In the genomic region with DNA sequence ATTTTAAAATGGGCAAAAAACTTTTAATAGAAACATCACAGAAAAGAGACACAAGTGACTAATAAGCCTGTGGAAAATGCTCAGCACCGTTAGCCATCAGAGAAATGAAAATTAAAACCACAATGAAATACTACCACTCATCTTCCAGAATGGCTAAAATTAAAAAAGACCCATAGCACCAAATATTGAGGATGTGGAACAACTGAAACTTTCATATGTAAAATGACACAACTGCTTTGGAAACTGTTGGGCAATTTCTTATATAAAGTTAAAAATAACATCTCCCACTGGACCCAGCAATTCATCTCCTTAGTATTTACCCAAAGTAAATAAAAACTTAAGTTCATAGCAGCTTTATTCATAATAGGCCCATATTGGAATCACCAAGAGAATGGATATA, we compare ENCODE assay signal across 20 cellular contexts.
"Had no signal": no experiment of that assay in that cellular context is flagged by ENCODE, and none has a peak within 500 bp of the region (broad histone marks: within the 10 kb centered on the region; RNA-seq: fewer than 3 reads in every experiment).

No MANE protein-coding gene starts in this region.

- H3K4me3 ChIP-seq: gastrocnemius medialis, smooth muscle cell, stomach, transverse colon had no signal

- H3K9ac ChIP-seq: parathyroid adenoma had no signal

- H3K4me1 Mint-ChIP-seq: stimulated activated memory B cell treated with anti-CD40 and anti-IgM and Interleukin-4, amounts not matched to agents 10 μg/mL and 1 μg/mL and 100 μg/mL, for 72 hours had no signal

- H2AFZ ChIP-seq: parathyroid adenoma had no signal

- H3K36me3 ChIP-seq: gastrocnemius medialis, neutrophil, stomach, transverse colon had no signal

- H3K27me3 ChIP-seq: gastrocnemius medialis, neutrophil, stomach, transverse colon had no signal

- H3K9me3 ChIP-seq: gastrocnemius medialis, neutrophil, stomach, transverse colon had no signal

- H3K36me3 Mint-ChIP-seq: natural killer cell treated with Interleukin-12 subunit alpha and Interleukin-12 subunit beta and Interleukin-15 and Interleukin-18, amount 100 ng/mL, for 72 hours; stimulated activated memory B cell treated with anti-CD40 and anti-IgM and Interleukin-4, amounts not matched to agents 10 μg/mL and 1 μg/mL and 100 μg/mL, for 72 hours had no signal

- H3K79me2 ChIP-seq: parathyroid adenoma had no signal

- DNase-seq: activated CD4-positive, alpha-beta T cell treated with anti-CD3 and anti-CD28 coated beads, Interleukin-2, amount 50 U/mL, for 4 hours; activated CD8-positive, alpha-beta memory T cell treated with anti-CD3 and anti-CD28 coated beads, Interleukin-2, amount 50 U/mL, for 48 hours; activated naive CD4-positive, alpha-beta T cell treated with Interleukin-2 at 50 U/mL for 16 hours; activated T-cell treated with anti-CD3 and anti-CD28 coated beads, Interleukin-2, amount 50 U/mL, for 4 hours; gastrocnemius medialis; hippocampal formation; left ventricle myocardium superior; mammary epithelial cell; midbrain; stimulated activated CD4-positive, alpha-beta T cell treated with anti-CD3 and anti-CD28 coated beads, Interleukin-15, amount 100 ng/mL, for 24 hours; stomach; T-helper 9 cell; transverse colon had no signal

- H3K27me3 Mint-ChIP-seq: natural killer cell treated with Interleukin-12 subunit alpha and Interleukin-12 subunit beta and Interleukin-15 and Interleukin-18, amount 100 ng/mL, for 72 hours; stimulated activated memory B cell treated with anti-CD40 and anti-IgM and Interleukin-4, amounts not matched to agents 10 μg/mL and 1 μg/mL and 100 μg/mL, for 72 hours had no signal

- H3K4me3 Mint-ChIP-seq: activated T-cell treated with anti-CD3 and anti-CD28 coated beads, Interleukin-2, amount 50 U/mL, for 4 hours; natural killer cell treated with Interleukin-12 subunit alpha and Interleukin-12 subunit beta and Interleukin-15 and Interleukin-18, amount 100 ng/mL, for 72 hours; stimulated activated memory B cell treated with anti-CD40 and anti-IgM and Interleukin-4, amounts not matched to agents 10 μg/mL and 1 μg/mL and 100 μg/mL, for 72 hours; WTC11 had no signal

- H3K27ac Mint-ChIP-seq: activated T-helper 2 cell treated with anti-CD3 and anti-CD28 coated beads, Interferon-gamma antibody, Interleukin-2, Interleukin-4, amounts not matched to agents 10 μg/mL and 5 μg/mL and 100 μg/mL, durations not matched to agents 14 hours and 24 hours and 36 hours; natural killer cell treated with Interleukin-12 subunit alpha and Interleukin-12 subunit beta and Interleukin-15 and Interleukin-18, amount 100 ng/mL, for 72 hours; stimulated activated memory B cell treated with anti-CD40 and anti-IgM and Interleukin-4, amounts not matched to agents 10 μg/mL and 1 μg/mL and 100 μg/mL, for 72 hours; WTC11 had no signal

- H3K27ac ChIP-seq: gastrocnemius medialis, neutrophil, parathyroid adenoma, stomach, transverse colon had no signal

- H3K9me3 Mint-ChIP-seq: activated T-helper 2 cell treated with anti-CD3 and anti-CD28 coated beads, Interferon-gamma antibody, Interleukin-2, Interleukin-4, amounts not matched to agents 10 μg/mL and 5 μg/mL and 100 μg/mL, durations not matched to agents 14 hours and 24 hours and 36 hours; natural killer cell treated with Interleukin-12 subunit alpha and Interleukin-12 subunit beta and Interleukin-15 and Interleukin-18, amount 100 ng/mL, for 72 hours; stimulated activated memory B cell treated with anti-CD40 and anti-IgM and Interleukin-4, amounts not matched to agents 10 μg/mL and 1 μg/mL and 100 μg/mL, for 72 hours had no signal

- H3K4me1 ChIP-seq: gastrocnemius medialis, parathyroid adenoma, stomach, transverse colon had no signal
